Comparison of ENCODE assay signal across 9 cellular contexts in the genomic region with DNA sequence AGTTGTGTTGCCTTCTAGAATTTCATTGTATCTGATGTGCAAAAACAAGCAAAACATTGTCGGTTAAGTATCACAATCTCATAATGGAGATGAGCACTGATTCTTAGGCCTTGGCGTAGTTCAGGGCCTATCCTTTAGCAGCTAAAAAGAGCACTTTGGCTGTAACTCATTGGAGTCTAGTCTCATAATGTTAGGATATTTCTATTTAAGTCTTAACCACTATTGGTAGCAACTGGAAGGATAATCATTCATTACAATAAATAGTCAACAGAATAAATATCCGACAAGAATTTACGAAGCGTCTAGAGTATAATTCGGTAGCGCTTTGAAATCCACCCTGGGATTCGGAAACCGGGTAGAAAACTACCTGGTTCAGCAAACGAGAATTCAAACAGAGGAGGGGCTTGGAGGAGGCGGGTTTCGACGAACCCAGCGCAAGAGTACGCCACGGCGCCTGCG. TPM values are rescaled to one million over a fixed set of nuclear protein-coding genes. Genes with fewer than 3 reads are reported as not detected.
DNase-seq lines count a peak whose midpoint lies in the region; ATAC-seq and TF ChIP-seq lines count a peak whose summit lies in the region.
"Had no signal": no experiment of that assay in that cellular context is flagged by ENCODE, and none has a peak within 500 bp of the region (broad histone marks: within the 10 kb centered on the region; RNA-seq: fewer than 3 reads in every experiment).

No MANE protein-coding gene starts in this region.

- DNase-seq in D341Med (ENCODE audit: low spot score): peak; percentile 90
- DNase-seq in GM19240 (ENCODE audit: insufficient read length, low spot score): peak; percentile 50
- DNase-seq in T-helper 17 cell: peak; percentile 77 to 86 (median 83)
- DNase-seq in MCF 10A (ENCODE audit: unreplicated experiment): peak; percentile 89
- DNase-seq in iris pigment epithelial cell (ENCODE audit: low read depth): peak; percentile 84
- peak in 2 of 3 donors; percentile 84 to 88 for DNase-seq in stimulated activated CD4-positive, alpha-beta T cell treated with anti-CD3 and anti-CD28 coated beads, Interleukin-12 subunit alpha, Interleukin-12 subunit beta, amount 100 ng/mL, for 48 hours (ENCODE audit: low read depth in 2 of 3, low spot score in 1 of 3)
- DNase-seq in KG1 (lab: John Stamatoyannopoulos, UW): no peak

- H3K27me3 Mint-ChIP-seq in T-helper 17 cell (peaks cover 6% of the 10 kb centered on the region), MCF 10A (ENCODE audit: insufficient read depth, unreplicated experiment) (no peaks in the 10 kb centered on the region)

- CTCF ChIA-PET in MCF 10A (lab: Yijun Ruan, JAX): interaction anchor here (0.6 kb wide), 1 partner anchor 77 kb away, joined by 3 read pairs; no protein-coding TSS in a partner anchor

- H3K27ac Mint-ChIP-seq in T-helper 17 cell: no peak overlapping the region
- no peak overlapping the region for H3K27ac Mint-ChIP-seq in MCF 10A (ENCODE audit: low read depth, unreplicated experiment)
- H3K27ac Mint-ChIP-seq: nephron had no signal

- POLR2A ChIA-PET in MCF 10A (lab: Yijun Ruan, JAX): interaction anchor here (0.6 to 3.9 kb wide), 8 partner anchors 14 to 616 kb away, joined by 3 to 40 read pairs (median 6); a partner anchor contains a TSS

- H3K9me3 Mint-ChIP-seq in MCF 10A (ENCODE audit: unreplicated experiment): no peaks in the 10 kb centered on the region
- H3K9me3 Mint-ChIP-seq: nephron had no signal

- ATAC-seq in HG03354 (IDR thresholded peaks at IDR 0.05; ENCODE audit: poor library complexity, severe bottlenecking, unreplicated experiment) (peak; percentile 73), T-helper 17 cell (peak; percentile 79)

- intact Hi-C loops in MCF 10A (cut with micrococcal nuclease): no loop called here

- H3K4me3 Mint-ChIP-seq in T-helper 17 cell (no peak overlapping the region), MCF 10A (ENCODE audit: unreplicated experiment) (no peak overlapping the region)
- H3K4me3 Mint-ChIP-seq: nephron had no signal

- no peak for TF ChIP-seq CTCF in MCF 10A (IDR thresholded peaks at IDR 0.05; ENCODE audit: unreplicated experiment)

- TSS peak; percentile 86 for BruUV-seq in MCF 10A (replicated peaks; lab: Mats Ljungman, UMichigan)

- H3K4me1 Mint-ChIP-seq in T-helper 17 cell (peaks cover 19% of the 10 kb centered on the region), MCF 10A (ENCODE audit: insufficient read depth, unreplicated experiment) (peaks cover 25% of the 10 kb centered on the region)

- H3K36me3 Mint-ChIP-seq in T-helper 17 cell (ENCODE audit: low read depth): peaks cover 2% of the 10 kb centered on the region
- no peaks in the 10 kb centered on the region for H3K36me3 Mint-ChIP-seq in MCF 10A (ENCODE audit: insufficient read depth, unreplicated experiment)

- no peaks in the 10 kb centered on the region for H3K9me3 ChIP-seq in T-helper 17 cell (ENCODE audit: control insufficient read depth, low read length, poor library complexity, severe bottlenecking)

RNA-seq across cellular contexts. Expression of a gene that starts 0.5 kb away (rescaled TPM):
- 10 to 100 TPM; 48.7 to 50.7 TPM for total RNA-seq in T-helper 17 cell
- 20.9 and 22.9 TPM in 2 replicates for total RNA-seq in MCF 10A (2022)

RNA-seq across cellular contexts. Expression of a gene that starts 57.9 kb away (rescaled TPM):
- total RNA-seq in T-helper 17 cell (10 to 100 TPM; 17.7 to 23.9 TPM), MCF 10A (2022) (47.6 and 53.9 TPM in 2 replicates)
